ENCODE assay signal across 8 cellular contexts in genomic region chr20:41030536-41031242, GRCh38. TPM values are rescaled to one million over a fixed set of nuclear protein-coding genes. Genes with fewer than 3 reads are reported as not detected.
DNase-seq lines count a peak whose midpoint lies in the region; ATAC-seq, FAIRE-seq and TF ChIP-seq lines count a peak whose summit lies in the region.

No MANE protein-coding gene starts in this region.

- H3K27ac ChIP-seq in AG04450 (ENCODE audit: low read depth, low read length) (no peak overlapping the region), GM12878 (ENCODE audit: control insufficient read depth, insufficient read depth) (peak overlapping the region; percentile 95), mucosa of rectum (ENCODE audit: low read depth in 2 of 2, low read length in 2 of 2) (peak overlapping the region; percentile 2 to 96)

- BruUV-seq in GM12878 (replicated peaks; lab: Mats Ljungman, UMichigan) = no TSS peak

- in situ Hi-C loops in GM12878 (cut with MboI) = no loop called here

- TF ChIP-seq CTCF in AG04450 (IDR thresholded peaks at IDR 0.05; ENCODE audit: low read depth, low read length) = no peak
- TF ChIP-seq CTCF in HFF-Myc (IDR thresholded peaks at IDR 0.05; ENCODE audit: low read depth, low read length, missing control alignments) = no peak
- no peak for TF ChIP-seq CTCF in GM12878 (IDR thresholded peaks at IDR 0.05 in 2 of 3, conservative IDR thresholded peaks at IDR 0.05 in 1 of 3; ENCODE audit: control insufficient read depth in 2 of 3, extremely low read depth in 1 of 3, insufficient read depth in 1 of 3, low read depth in 3 of 3, low read length in 3 of 3)

- H3K27me3 ChIP-seq in AG04450 (ENCODE audit: control insufficient read depth, insufficient read depth, low read length) = no peaks in the 10 kb centered on the region
- H3K27me3 ChIP-seq in GM12878 (replicated peaks in 1 of 2; ENCODE audit: control insufficient read depth in 2 of 2, insufficient read depth in 2 of 2, low read length in 1 of 2) = no peaks in the 10 kb centered on the region
- no peaks in the 10 kb centered on the region for H3K27me3 ChIP-seq in mucosa of rectum (ENCODE audit: control insufficient read depth in 2 of 2, insufficient read depth in 2 of 2, low read length in 2 of 2)

- no peaks in the 10 kb centered on the region for H4K20me1 ChIP-seq in GM12878 (ENCODE audit: control insufficient read depth, insufficient read depth)

- CTCF ChIA-PET in AG04450 (lab: Charles Lee) (interaction anchor here (0.7 to 1.8 kb wide), 4 partner anchors 10 to 67 kb away, joined by 5 to 17 read pairs (median 7); no protein-coding TSS in a partner anchor), GM12878 (lab: Yijun Ruan, JAX) (interaction anchor here (0.8 to 24.4 kb wide), 11 partner anchors 10 to 1157 kb away, joined by 3 to 510 read pairs (median 7); no protein-coding TSS in a partner anchor)

- FAIRE-seq in GM12878 (lab: Jason Lieb, UNC) = no peak

- RAD21 ChIA-PET in GM12878 (lab: Charles Lee; ENCODE audit: unreplicated experiment) = interaction anchor here (0.6 to 27.8 kb wide), 13 partner anchors 13 to 103 kb away, joined by 3 to 696 read pairs (median 6); no protein-coding TSS in a partner anchor

- H3K9me3 ChIP-seq in AG04450 (ENCODE audit: control insufficient read depth, insufficient read depth, low read length) = no peaks in the 10 kb centered on the region; the same call in 1 of the 2 replicates
- no peaks in the 10 kb centered on the region for H3K9me3 ChIP-seq in GM12878 (replicated peaks; ENCODE audit: control insufficient read depth, insufficient read depth, low read length)
- no peaks in the 10 kb centered on the region for H3K9me3 ChIP-seq in mucosa of rectum (ENCODE audit: control insufficient read depth in 2 of 2, low read length in 2 of 2)

- peaks cover 0 to 2% of the 10 kb centered on the region in 2 experiments; a peak in 2 of 4 replicates for H3K36me3 ChIP-seq in GM12878 (ENCODE audit: control insufficient read depth in 2 of 2, insufficient read depth in 2 of 2, low read length in 1 of 2)
- H3K36me3 ChIP-seq in mucosa of rectum (ENCODE audit: control insufficient read depth in 2 of 2, insufficient read depth in 2 of 2, low read length in 2 of 2) = no peaks in the 10 kb centered on the region

- TF ChIP-seq POLR2A in GM12878 (IDR thresholded peaks at IDR 0.05; ENCODE audit: low read depth, low read length) = no peak

- POLR2A ChIA-PET in AG04450 (lab: Yijun Ruan, JAX) = interaction anchor here (0.7 to 1.6 kb wide), 3 partner anchors 21 to 64 kb away, joined by 3 to 4 read pairs (median 3); no protein-coding TSS in a partner anchor
- POLR2A ChIA-PET in GM12878 (lab: Charles Lee) = interaction anchor here (0.5 to 8.1 kb wide), 10 partner anchors 11 to 48 kb away, joined by 3 to 214 read pairs (median 3); no protein-coding TSS in a partner anchor

- ATAC-seq in GM12878 (peak; percentile 1; the same call in 1 of the 3 replicates), GM19467 (IDR thresholded peaks at IDR 0.05; ENCODE audit: unreplicated experiment) (no peak), HG03520 (IDR thresholded peaks at IDR 0.05; ENCODE audit: unreplicated experiment) (no peak)

- intact Hi-C loops in GM12878 (cut with micrococcal nuclease; ENCODE audit: unreplicated experiment) = loop anchor here (5.0 kb wide), 1 partner anchor 47 kb away; no protein-coding TSS in a partner anchor

- TF ChIP-seq RAD21 in GM12878 (IDR thresholded peaks at IDR 0.05; ENCODE audit: insufficient read depth, low read depth, low read length) = no peak

- peak overlapping the region; percentile 89 for H3K4me3 ChIP-seq in AG04450 (ENCODE audit: low read depth, low read length)
- peak overlapping the region; percentile 80 for H3K4me3 ChIP-seq in HFF-Myc (replicated peaks; ENCODE audit: low read depth, low read length)
- peak overlapping the region; percentile 97 for H3K4me3 ChIP-seq in GM12878
- H3K4me3 ChIP-seq in mucosa of rectum (ENCODE audit: low read length in 2 of 2) = peak overlapping the region; percentile 85 to 98

- H3K9ac ChIP-seq in GM12878 (ENCODE audit: control insufficient read depth, insufficient read depth, low read length) = peak overlapping the region; percentile 95
- peak overlapping the region in 1 of 2 donors; percentile 100 for H3K9ac ChIP-seq in mucosa of rectum (ENCODE audit: low read depth in 1 of 2, low read length in 2 of 2)

- no peak overlapping the region for H2AFZ ChIP-seq in GM12878 (ENCODE audit: control insufficient read depth, low read depth, low read length)

- H3K4me1 ChIP-seq in GM12878 (ENCODE audit: control insufficient read depth, insufficient read depth, low read length) = peaks cover 5% of the 10 kb centered on the region
- peaks cover 16 to 21% of the 10 kb centered on the region in 2 donors for H3K4me1 ChIP-seq in mucosa of rectum (ENCODE audit: control insufficient read depth in 2 of 2, insufficient read depth in 2 of 2, low read length in 2 of 2)

- H3K4me2 ChIP-seq in GM12878 (ENCODE audit: control insufficient read depth, insufficient read depth) = peak overlapping the region; percentile 70

- peak; percentile 51 for DNase-seq in AG04450 (ENCODE audit: low read depth, low spot score)
- DNase-seq in HFF-Myc (ENCODE audit: extremely low read depth, low read depth) = no peak
- DNase-seq in GM12878 (ENCODE audit: low read depth, low spot score) = no peak
- DNase-seq in islet precursor cell = no peak
- DNase-seq in cortex of kidney (lab: John Stamatoyannopoulos, UW) = no peak

- peaks cover 71% of the 10 kb centered on the region for H3K79me2 ChIP-seq in GM12878 (ENCODE audit: control insufficient read depth, insufficient read depth, low read length)

- WGBS in GM12878 (ENCODE audit: insufficient coverage, insufficient replicate concordance, low lambda C conversion rate, missing lambda C conversion rate) = 65% methylated on average over 5 of the region's 5 CpGs

- TF ChIP-seq EP300 in GM12878 (IDR thresholded peaks at IDR 0.05; ENCODE audit: borderline replicate concordance in 1 of 2, control insufficient read depth in 1 of 2, low read depth in 2 of 2, low read length in 2 of 2) = no peak

- SMC1A ChIA-PET in GM12878 (lab: Charles Lee; ENCODE audit: uncharacterized antibody, unreplicated experiment) = interaction anchor here (1.0 to 9.3 kb wide), 16 partner anchors 9 to 126 kb away, joined by 3 to 178 read pairs (median 11); no protein-coding TSS in a partner anchor

TF ChIP-seq in GM12878, 131 proteins besides CTCF, POLR2A, EP300 and RAD21:
- TF ChIP-seq, protein P1, sequence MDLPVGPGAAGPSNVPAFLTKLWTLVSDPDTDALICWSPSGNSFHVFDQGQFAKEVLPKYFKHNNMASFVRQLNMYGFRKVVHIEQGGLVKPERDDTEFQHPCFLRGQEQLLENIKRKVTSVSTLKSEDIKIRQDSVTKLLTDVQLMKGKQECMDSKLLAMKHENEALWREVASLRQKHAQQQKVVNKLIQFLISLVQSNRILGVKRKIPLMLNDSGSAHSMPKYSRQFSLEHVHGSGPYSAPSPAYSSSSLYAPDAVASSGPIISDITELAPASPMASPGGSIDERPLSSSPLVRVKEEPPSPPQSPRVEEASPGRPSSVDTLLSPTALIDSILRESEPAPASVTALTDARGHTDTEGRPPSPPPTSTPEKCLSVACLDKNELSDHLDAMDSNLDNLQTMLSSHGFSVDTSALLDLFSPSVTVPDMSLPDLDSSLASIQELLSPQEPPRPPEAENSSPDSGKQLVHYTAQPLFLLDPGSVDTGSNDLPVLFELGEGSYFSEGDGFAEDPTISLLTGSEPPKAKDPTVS (IDR thresholded peaks at IDR 0.05; ENCODE audit: low read depth, low read length) = no peak
- TF ChIP-seq FOS (IDR thresholded peaks at IDR 0.05; ENCODE audit: borderline replicate concordance, extremely low read depth, insufficient read length) (no peak), RUNX3 (IDR thresholded peaks at IDR 0.05; ENCODE audit: low read length) (no peak), POLR2AphosphoS5 (IDR thresholded peaks at IDR 0.05; ENCODE audit: low read length) (no peak)
- TF ChIP-seq, protein P2, sequence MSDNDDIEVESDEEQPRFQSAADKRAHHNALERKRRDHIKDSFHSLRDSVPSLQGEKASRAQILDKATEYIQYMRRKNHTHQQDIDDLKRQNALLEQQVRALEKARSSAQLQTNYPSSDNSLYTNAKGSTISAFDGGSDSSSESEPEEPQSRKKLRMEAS (IDR thresholded peaks at IDR 0.05; ENCODE audit: low read depth, low read length) = no peak

RNA-seq across cellular contexts. Expression of gene TOP1, which starts 2.1 kb away (rescaled TPM):
- polyA plus RNA-seq in AG04450 (2011; rRNA removed) (29.1 and 36.1 TPM in 2 replicates), GM12878 (2011; rRNA removed) (25.1 and 33.8 TPM in 2 replicates), GM12878 (2014; fragmentation: Illumina TruSeq; extraction: Trizol) (128 and 159 TPM in 2 replicates), GM12878 (2014; fragmentation: Nextera tagmentation; extraction: Ambion mirVana) (10 to 100 TPM; 36.1 to 47.6 TPM), GM12878 (2014; rRNA removed) (34.5 and 35.4 TPM in 2 replicates), GM12878 (2016; fragmentation: Nextera tagmentation; extraction: Ambion mirVana) (10 to 100 TPM; 57.0 to 59.9 TPM)
- 29.1 and 36.9 TPM in 2 replicates for polyA minus RNA-seq in AG04450 (2011; rRNA and poly(A)+ RNA removed)
- 14.9 and 16.0 TPM in 2 replicates for total RNA-seq in GM12878 (2013; cell fraction: nucleolus; rRNA removed)
- total RNA-seq in GM12878 (2014; rRNA removed) (21.5 and 24.0 TPM in 2 replicates), GM12878 (2014; rRNA removed; fragmentation: Illumina TruSeq; extraction: Trizol) (47.1 and 51.6 TPM in 2 replicates), GM12878 (2021) (91.7 and 97.4 TPM in 2 replicates)
- 41.2 TPM for polyA plus RNA-seq in GM12878 (2011; ENCODE audit: low read depth)
- polyA plus RNA-seq in GM12878 (2011; cell fraction: cytosol; rRNA removed) = 13.6 and 19.6 TPM in 2 replicates
- 20.3 and 33.7 TPM in 2 replicates for polyA plus RNA-seq in GM12878 (2011; cell fraction: nucleus; rRNA removed)
- polyA plus RNA-seq in GM12878 (2012) = 53.5 and 59.9 TPM in 2 replicates
- 13.7 and 17.7 TPM in 2 replicates for polyA minus RNA-seq in GM12878 (2011; rRNA and poly(A)+ RNA removed)
- 24.7 and 26.9 TPM in 2 replicates for polyA minus RNA-seq in GM12878 (2011; cell fraction: cytosol; rRNA and poly(A)+ RNA removed)
- polyA minus RNA-seq in GM12878 (2011; cell fraction: nucleus; rRNA and poly(A)+ RNA removed) = 8.0 and 13.6 TPM in 2 replicates
